ENCODE assay signal across 8 cellular contexts in genomic region chr15:45118131-45118588, GRCh38. TPM values are rescaled to one million over a fixed set of nuclear protein-coding genes. Genes with fewer than 3 reads are reported as not detected.
A peak's percentile ranks its signal among the peaks of the same experiment; 100 is the strongest.
DNase-seq lines count a peak whose midpoint lies in the region; ATAC-seq and TF ChIP-seq lines count a peak whose summit lies in the region.

No MANE protein-coding gene starts in this region.

- POLR2A ChIA-PET in Panc1 (lab: Charles Lee), result no interaction called here

- WGBS in GM23248 (ENCODE audit: low coverage in 1 of 2, low lambda C conversion rate in 2 of 2, missing lambda C conversion rate in 2 of 2), 2 experiments, result 1 to 3% methylated on average over 14 of the region's 14 CpGs

- H3K27me3 ChIP-seq in DOHH2 (ENCODE audit: control insufficient read depth, low read length) (peaks cover 45% of the 10 kb centered on the region), GM23248 (replicated peaks; ENCODE audit: insufficient read depth) (peaks cover 44% of the 10 kb centered on the region), Karpas-422 (ENCODE audit: low read length) (no peaks in the 10 kb centered on the region), Panc1 (ENCODE audit: control insufficient read depth, insufficient read depth, low read length) (peaks cover 15% of the 10 kb centered on the region; the same call in 1 of the 2 replicates), neural progenitor cell (peaks cover 97% of the 10 kb centered on the region)

- H3K27ac ChIP-seq in DOHH2 (ENCODE audit: low read depth, low read length), result no peak overlapping the region
- H3K27ac ChIP-seq in GM23248, result no peak overlapping the region
- no peak overlapping the region for H3K27ac ChIP-seq in Karpas-422 (ENCODE audit: low read length)
- no peak overlapping the region for H3K27ac ChIP-seq in Panc1 (ENCODE audit: low read length)
- H3K27ac ChIP-seq in neural progenitor cell, result no peak overlapping the region

- no peaks in the 10 kb centered on the region for H3K9me3 ChIP-seq in DOHH2 (ENCODE audit: control insufficient read depth, insufficient read depth, low read length)
- H3K9me3 ChIP-seq in GM23248 (ENCODE audit: low read depth), result no peaks in the 10 kb centered on the region
- H3K9me3 ChIP-seq in Karpas-422 (ENCODE audit: low read length), result no peaks in the 10 kb centered on the region
- no peaks in the 10 kb centered on the region for H3K9me3 ChIP-seq in Panc1 (ENCODE audit: control insufficient read depth, insufficient read depth, low read depth, low read length)
- H3K9me3 ChIP-seq in neural progenitor cell (ENCODE audit: low read depth), result no peaks in the 10 kb centered on the region

- H3K36me3 Mint-ChIP-seq in neural progenitor cell, result no peaks in the 10 kb centered on the region

- no peaks in the 10 kb centered on the region for H3F3A ChIP-seq in DOHH2 (ENCODE audit: control insufficient read depth, insufficient read depth)
- peaks cover 12% of the 10 kb centered on the region for H3F3A ChIP-seq in GM23248 (ENCODE audit: insufficient read depth)
- no peaks in the 10 kb centered on the region for H3F3A ChIP-seq in neural progenitor cell (ENCODE audit: low read depth)

- BruUV-seq in Panc1 (replicated peaks; lab: Mats Ljungman, UMichigan), result no TSS peak

- peak overlapping the region; percentile 69 for H3K4me3 Mint-ChIP-seq in neural progenitor cell
- peak overlapping the region; percentile 68 to 73 for H3K4me3 Mint-ChIP-seq in stimulated activated naive CD8-positive, alpha-beta T cell treated with anti-CD3 and anti-CD28 coated beads, Interleukin-15, amount 100 ng/mL, for 72 hours

- H3K4me1 ChIP-seq in DOHH2 (ENCODE audit: control insufficient read depth, low read length), result peaks cover 13% of the 10 kb centered on the region
- peaks cover 12% of the 10 kb centered on the region for H3K4me1 ChIP-seq in GM23248 (ENCODE audit: insufficient read depth)
- peaks cover 9% of the 10 kb centered on the region for H3K4me1 ChIP-seq in Karpas-422 (ENCODE audit: low read length)
- H3K4me1 ChIP-seq in Panc1 (ENCODE audit: control insufficient read depth, insufficient read depth, low read length), result peaks cover 7% of the 10 kb centered on the region
- no peaks in the 10 kb centered on the region for H3K4me1 ChIP-seq in neural progenitor cell

- H2AFZ ChIP-seq in GM23248 (peak overlapping the region; percentile 52; the same call in 1 of the 2 replicates), Karpas-422 (ENCODE audit: low read length) (no peak overlapping the region), neural progenitor cell (replicated peaks) (no peak overlapping the region)

- intact Hi-C loops in Panc1 (cut with micrococcal nuclease; ENCODE audit: unreplicated experiment), result no loop called here

- H3K9ac ChIP-seq in GM23248 (no peak overlapping the region), Karpas-422 (ENCODE audit: low read length) (no peak overlapping the region), neural progenitor cell (no peak overlapping the region)

- H4K20me1 ChIP-seq in DOHH2 (ENCODE audit: control insufficient read depth, insufficient read depth, low read depth, low read length), result no peaks in the 10 kb centered on the region
- H4K20me1 ChIP-seq in GM23248 (ENCODE audit: insufficient read depth), result no peaks in the 10 kb centered on the region
- no peaks in the 10 kb centered on the region for H4K20me1 ChIP-seq in Karpas-422 (ENCODE audit: insufficient read depth, low read depth, low read length)
- peaks cover 16% of the 10 kb centered on the region for H4K20me1 ChIP-seq in neural progenitor cell (ENCODE audit: low read depth)

- H3K9me2 ChIP-seq in DOHH2 (replicated peaks; ENCODE audit: control insufficient read depth, low read length) (no peaks in the 10 kb centered on the region), GM23248 (ENCODE audit: insufficient read depth) (no peaks in the 10 kb centered on the region), Karpas-422 (replicated peaks; ENCODE audit: insufficient read depth, low read length) (no peaks in the 10 kb centered on the region)

- H3K9me3 Mint-ChIP-seq in neural progenitor cell, result peaks cover 2% of the 10 kb centered on the region
- H3K9me3 Mint-ChIP-seq in stimulated activated naive CD8-positive, alpha-beta T cell treated with anti-CD3 and anti-CD28 coated beads, Interleukin-15, amount 100 ng/mL, for 72 hours, result no peaks in the 10 kb centered on the region

- H3K79me2 ChIP-seq in DOHH2 (ENCODE audit: control insufficient read depth, low read length) (no peaks in the 10 kb centered on the region), GM23248 (ENCODE audit: insufficient read depth) (no peaks in the 10 kb centered on the region), Karpas-422 (ENCODE audit: low read length) (no peaks in the 10 kb centered on the region), neural progenitor cell (ENCODE audit: low read depth) (no peaks in the 10 kb centered on the region)

- peak overlapping the region; percentile 13 for H3K27ac Mint-ChIP-seq in neural progenitor cell
- H3K27ac Mint-ChIP-seq in stimulated activated naive CD8-positive, alpha-beta T cell treated with anti-CD3 and anti-CD28 coated beads, Interleukin-15, amount 100 ng/mL, for 72 hours, result no peak overlapping the region

- H3K4me1 Mint-ChIP-seq in neural progenitor cell, result peaks cover 19% of the 10 kb centered on the region
- peaks cover 48% of the 10 kb centered on the region for H3K4me1 Mint-ChIP-seq in stimulated activated naive CD8-positive, alpha-beta T cell treated with anti-CD3 and anti-CD28 coated beads, Interleukin-15, amount 100 ng/mL, for 72 hours

- peaks cover 52% of the 10 kb centered on the region for H3K27me3 Mint-ChIP-seq in neural progenitor cell (ENCODE audit: insufficient read depth, low read depth)
- H3K27me3 Mint-ChIP-seq in stimulated activated naive CD8-positive, alpha-beta T cell treated with anti-CD3 and anti-CD28 coated beads, Interleukin-15, amount 100 ng/mL, for 72 hours, result peaks cover 79% of the 10 kb centered on the region

- peak; percentile 95 for ATAC-seq in Panc1
- peak; percentile 97 for ATAC-seq in stimulated activated naive CD8-positive, alpha-beta T cell treated with anti-CD3 and anti-CD28 coated beads, Interleukin-15, amount 100 ng/mL, for 72 hours

- in situ Hi-C loops in GM23248 (cut with MboI) (no loop called here), Panc1 (cut with HindIII; ENCODE audit: low pct_unique_long_range_greater_than_20kb, low sequenced_read_pairs) (no loop called here)

- H3K36me3 ChIP-seq in DOHH2 (ENCODE audit: control insufficient read depth, low read length), result no peaks in the 10 kb centered on the region
- H3K36me3 ChIP-seq in GM23248 (ENCODE audit: low read depth), result no peaks in the 10 kb centered on the region
- no peaks in the 10 kb centered on the region for H3K36me3 ChIP-seq in Karpas-422 (ENCODE audit: insufficient read depth, low read length)
- H3K36me3 ChIP-seq in Panc1 (ENCODE audit: control insufficient read depth, insufficient read depth, low read length), result no peaks in the 10 kb centered on the region
- no peaks in the 10 kb centered on the region for H3K36me3 ChIP-seq in neural progenitor cell

- H3K4me3 ChIP-seq in DOHH2 (ENCODE audit: low read length), result no peak overlapping the region
- peak overlapping the region; percentile 46 for H3K4me3 ChIP-seq in GM23248
- H3K4me3 ChIP-seq in Karpas-422 (ENCODE audit: low read length), result no peak overlapping the region
- H3K4me3 ChIP-seq in Panc1 (ENCODE audit: low read depth in 2 of 2, low read length in 2 of 2), result no peak overlapping the region
- no peak overlapping the region for H3K4me3 ChIP-seq in fibroblast of pulmonary artery (replicated peaks; ENCODE audit: low read depth, low read length)
- H3K4me3 ChIP-seq in neural progenitor cell, result peak overlapping the region; percentile 29

- peak; percentile 100 for TF ChIP-seq CTCF in DOHH2 (IDR thresholded peaks at IDR 0.05; ENCODE audit: low read depth, low read length, poor library complexity, severe bottlenecking)
- TF ChIP-seq CTCF in Panc1 (IDR thresholded peaks at IDR 0.05), result peak; percentile 100
- TF ChIP-seq CTCF in fibroblast of pulmonary artery (IDR thresholded peaks at IDR 0.05; ENCODE audit: low read length, missing control alignments), result no peak
- peak; percentile 99 for TF ChIP-seq CTCF in neural progenitor cell (IDR thresholded peaks at IDR 0.05)

- H3K4me2 ChIP-seq in DOHH2 (ENCODE audit: low read length) (peak overlapping the region; percentile 46), GM23248 (ENCODE audit: unreplicated experiment) (peak overlapping the region; percentile 26), Karpas-422 (ENCODE audit: low read depth, low read length, poor library complexity, severe bottlenecking) (no peak overlapping the region), neural progenitor cell (peak overlapping the region; percentile 60)

- DNase-seq in GM23248, result peak; percentile 95
- DNase-seq in Karpas-422, result peak; percentile 93
- DNase-seq in Panc1 (ENCODE audit: low read depth, low spot score), result peak; percentile 78
- DNase-seq in activated T-cell treated with anti-CD3 and anti-CD28 coated beads, Interleukin-2, amount 50 U/mL, for 48 hours, result peak; percentile 89 to 91
- DNase-seq in fibroblast of pulmonary artery (ENCODE audit: low read depth), result peak; percentile 92
- peak; percentile 95 for DNase-seq in neural progenitor cell (ENCODE audit: low spot score)
- DNase-seq in stimulated activated naive CD8-positive, alpha-beta T cell treated with anti-CD3 and anti-CD28 coated beads, Interleukin-15, amount 100 ng/mL, for 72 hours, result peak; percentile 86 to 88

- CTCF ChIA-PET in Panc1 (lab: Charles Lee), result interaction anchor here (0.6 to 1.6 kb wide), 16 partner anchors 8 to 266 kb away, joined by 3 to 9 read pairs (median 4); no protein-coding TSS in a partner anchor

RNA-seq across cellular contexts. Expression of gene DUOXA2, which starts 4.0 kb away (rescaled TPM):
- not detected in 2 replicates for total RNA-seq in GM23248 (2014; rRNA removed; shearing (Covaris generic))
- not detected in 2 replicates for polyA plus RNA-seq in GM23248 (2016; fragmentation: Nextera tagmentation; extraction: Ambion mirVana)
- total RNA-seq in Karpas-422 (2014; rRNA removed; shearing (Covaris generic); ENCODE audit: low replicate concordance), result not detected in 2 replicates
- total RNA-seq in Panc1 (2021; ENCODE audit: unreplicated experiment) (not detected), neural progenitor cell (ENCODE audit: low replicate concordance) (not detected in 2 replicates)
- polyA plus RNA-seq in Panc1 (2012; ENCODE audit: insufficient read length), result not detected

RNA-seq across cellular contexts. Expression of gene DUOX2, which starts 4.2 kb away (rescaled TPM):
- total RNA-seq in GM23248 (2014; rRNA removed; shearing (Covaris generic)), result not detected in 2 replicates
- 0.03 TPM in 2 replicates for polyA plus RNA-seq in GM23248 (2016; fragmentation: Nextera tagmentation; extraction: Ambion mirVana)
- 0.07 and 0.45 TPM in 2 replicates for total RNA-seq in Karpas-422 (2014; rRNA removed; shearing (Covaris generic); ENCODE audit: low replicate concordance)
- total RNA-seq in Panc1 (2021; ENCODE audit: unreplicated experiment), result 0.08 TPM
- 0.06 TPM for polyA plus RNA-seq in Panc1 (2012; ENCODE audit: insufficient read length)
- not detected in 2 replicates for total RNA-seq in neural progenitor cell (ENCODE audit: low replicate concordance)

RNA-seq across cellular contexts. Expression of gene DUOXA1, which starts 11.5 kb away (rescaled TPM):
- total RNA-seq in GM23248 (2014; rRNA removed; shearing (Covaris generic)), result 2.4 TPM in 1 of 2 replicates, not detected in the other
- 0.48 and 0.61 TPM in 2 replicates for polyA plus RNA-seq in GM23248 (2016; fragmentation: Nextera tagmentation; extraction: Ambion mirVana)
- total RNA-seq in Karpas-422 (2014; rRNA removed; shearing (Covaris generic); ENCODE audit: low replicate concordance), result not detected in 2 replicates
- total RNA-seq in Panc1 (2021; ENCODE audit: unreplicated experiment) (not detected), neural progenitor cell (ENCODE audit: low replicate concordance) (not detected in 2 replicates)
- polyA plus RNA-seq in Panc1 (2012; ENCODE audit: insufficient read length), result not detected

RNA-seq across cellular contexts. Expression of gene DUOX1, which starts 11.6 kb away (rescaled TPM):
- 0.32 and 0.89 TPM in 2 replicates for total RNA-seq in GM23248 (2014; rRNA removed; shearing (Covaris generic))
- 1.5 and 1.8 TPM in 2 replicates for polyA plus RNA-seq in GM23248 (2016; fragmentation: Nextera tagmentation; extraction: Ambion mirVana)
- total RNA-seq in Karpas-422 (2014; rRNA removed; shearing (Covaris generic); ENCODE audit: low replicate concordance), result not detected in 2 replicates
- total RNA-seq in Panc1 (2021; ENCODE audit: unreplicated experiment), result 0.31 TPM
- polyA plus RNA-seq in Panc1 (2012; ENCODE audit: insufficient read length), result 1.4 TPM
- total RNA-seq in neural progenitor cell (ENCODE audit: low replicate concordance), result 0.09 and 0.30 TPM in 2 replicates

Comparison
In these comparisons a context has a peak if more than half of its experiments do, and no peak if none do; other contexts are left out.
1. H3K4me3 ChIP-seq: peak in GM23248 (single experiment) and neural progenitor cell (single experiment); none in DOHH2 (single experiment), Karpas-422 (single experiment), Panc1 (0 of 2) and fibroblast of pulmonary artery (single experiment).
2. Peak in every context shown above with its lines, with median percentiles within 50 percentile points of each other: DNase-seq.